Comparison of ENCODE assay signal across 8 cellular contexts in the genomic region with DNA sequence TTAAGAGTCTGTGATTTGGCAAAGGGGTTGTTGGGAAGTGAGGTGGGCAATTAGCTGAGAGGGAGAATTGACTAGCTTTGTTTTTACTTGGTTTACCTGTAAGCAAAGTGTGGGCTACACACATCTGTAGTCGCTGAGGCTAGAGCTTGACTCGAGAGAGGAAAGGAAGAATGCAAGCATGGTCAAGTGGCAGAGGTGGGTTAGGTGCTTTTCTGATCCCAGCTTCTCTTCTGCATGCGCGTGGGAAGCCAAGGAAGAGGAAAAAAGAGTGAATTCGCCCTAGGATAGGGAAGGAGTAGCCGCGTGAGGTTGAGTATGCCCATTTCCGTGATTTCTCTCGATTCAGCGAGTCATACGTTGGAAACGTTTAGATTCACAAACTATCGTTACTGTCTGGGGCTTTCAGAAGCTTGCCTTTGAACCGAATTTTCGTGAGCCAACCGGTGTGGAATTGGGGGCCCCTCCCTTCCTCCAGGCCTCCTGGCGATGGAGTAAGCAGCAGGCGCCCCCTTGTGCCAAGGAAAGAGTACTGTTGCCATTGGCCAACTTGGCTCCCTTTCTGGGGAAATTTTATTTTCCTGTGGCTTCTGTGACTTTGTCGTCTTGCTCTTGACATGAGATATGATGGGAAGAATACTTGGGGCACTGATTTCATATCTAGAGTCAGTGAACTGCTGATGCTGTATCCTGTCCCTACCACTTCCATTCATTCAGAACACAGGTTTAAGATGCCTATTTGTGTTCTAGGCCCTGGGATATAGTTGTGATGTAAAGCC. TPM values are rescaled to one million over a fixed set of nuclear protein-coding genes. Genes with fewer than 3 reads are reported as not detected.
DNase-seq lines count a peak whose midpoint lies in the region; ATAC-seq and TF ChIP-seq lines count a peak whose summit lies in the region.

No MANE protein-coding gene starts in this region.

- no peaks in the 10 kb centered on the region for H3K27me3 ChIP-seq in CD4-positive, alpha-beta T cell (ENCODE audit: control insufficient read depth, insufficient read depth, low read length)

- H3K4me3 ChIP-seq in choroid plexus epithelial cell (ENCODE audit: low read depth, low read length) = peak overlapping the region; percentile 82

- DNase-seq in CD4-positive, alpha-beta T cell = peak; percentile 74 to 88 (median 83)
- DNase-seq in NCI-H345 treated with DMSO at 0.1 percent for 48 hours (lab: John Stamatoyannopoulos, UW; ENCODE audit: unreplicated experiment) (peak; percentile 83), choroid plexus epithelial cell (ENCODE audit: low read depth) (peak; percentile 92), kidney tubule cell (ENCODE audit: low spot score) (peak; percentile 90)
- DNase-seq in activated CD4-positive, alpha-beta T cell treated with anti-CD3 and anti-CD28 coated beads for 24 hours (ENCODE audit: low read depth in 2 of 2) = peak; percentile 80 to 82
- peak; percentile 64 to 83 for DNase-seq in stimulated activated CD4-positive, alpha-beta T cell treated with anti-CD3 and anti-CD28 coated beads, Interleukin-1b, Interleukin-23, amount 100 ng/mL, for 1 hour (ENCODE audit: low read depth in 2 of 2)

- H3K27me3 Mint-ChIP-seq in CD4-positive, alpha-beta T cell = no peaks in the 10 kb centered on the region

- POLR2A ChIA-PET in CD4-positive, alpha-beta T cell (lab: Charles Lee) = interaction anchor here (0.6 to 8.3 kb wide), 24 partner anchors 12 to 1542 kb away, joined by 3 to 346 read pairs (median 8); a partner anchor contains a TSS

- peak; percentile 97 for TF ChIP-seq CTCF in CD4-positive, alpha-beta T cell (IDR thresholded peaks at IDR 0.05)
- TF ChIP-seq CTCF in choroid plexus epithelial cell (conservative IDR thresholded peaks at IDR 0.05; ENCODE audit: low read depth, low read length) = peak; percentile 95

- intact Hi-C loops in CD4-positive, alpha-beta T cell (cut with DNase I, micrococcal nuclease) = loop anchor here (1.0 to 10.0 kb wide), 9 partner anchors 44 to 882 kb away; a partner anchor contains a TSS

- CTCF ChIA-PET in CD4-positive, alpha-beta T cell (lab: Charles Lee) = interaction anchor here (0.6 to 4.8 kb wide), 34 partner anchors 10 to 289 kb away, joined by 3 to 80 read pairs (median 4); a partner anchor contains a TSS

- ATAC-seq in CD4-positive, alpha-beta T cell (ENCODE audit: poor library complexity) = peak; percentile 58
- peak; percentile 27 for ATAC-seq in HG02610 (IDR thresholded peaks at IDR 0.05; ENCODE audit: unreplicated experiment)
- ATAC-seq in HG03025 (IDR thresholded peaks at IDR 0.05; ENCODE audit: low FRiP score, unreplicated experiment) = no peak

- H3K27ac ChIP-seq in CD4-positive, alpha-beta T cell (ENCODE audit: low read depth, low read length) = peak overlapping the region; percentile 95

- peaks cover 60% of the 10 kb centered on the region for H3K4me1 Mint-ChIP-seq in CD4-positive, alpha-beta T cell (ENCODE audit: low read depth)

- H3K36me3 Mint-ChIP-seq in CD4-positive, alpha-beta T cell (ENCODE audit: low read depth) = peaks cover 52% of the 10 kb centered on the region

- H3K9me3 Mint-ChIP-seq in CD4-positive, alpha-beta T cell = no peaks in the 10 kb centered on the region

- peak overlapping the region; percentile 98 for H3K4me3 Mint-ChIP-seq in CD4-positive, alpha-beta T cell

- H3K27ac Mint-ChIP-seq in CD4-positive, alpha-beta T cell = peak overlapping the region; percentile 96

- no peaks in the 10 kb centered on the region for H3K9me3 ChIP-seq in CD4-positive, alpha-beta T cell (ENCODE audit: control insufficient read depth, low read length)

RNA-seq across cellular contexts. Expression of a gene that starts 1.3 kb away (rescaled TPM):
- 1 to 10 TPM; 3.8 to 4.7 TPM for total RNA-seq in CD4-positive, alpha-beta T cell

RNA-seq across cellular contexts. Expression of a gene that starts 37.5 kb away (rescaled TPM):
- 10 to 100 TPM; 46.2 to 48.0 TPM for total RNA-seq in CD4-positive, alpha-beta T cell
